ENCODE assay signal across 28 cellular contexts in the genomic region with DNA sequence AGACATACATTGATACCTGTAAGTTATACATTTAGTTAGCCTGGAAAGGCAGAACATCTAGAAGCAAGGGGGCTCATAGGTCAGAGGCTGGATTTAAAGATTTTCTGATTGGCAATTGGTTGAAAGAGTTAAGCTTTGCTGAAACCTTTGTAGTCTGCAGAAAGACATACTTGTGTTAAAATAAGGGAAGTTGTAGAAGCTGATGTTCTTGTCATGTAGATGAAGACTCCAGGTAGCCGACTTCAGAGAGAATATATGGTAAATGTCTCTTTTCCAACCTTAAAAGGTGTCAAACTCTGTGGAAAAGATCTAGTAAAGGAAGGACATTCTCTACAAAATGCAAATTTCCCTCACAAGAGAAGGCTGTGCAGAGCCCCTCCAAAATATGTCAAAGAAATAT.
"Had no signal": no experiment of that assay in that cellular context is flagged by ENCODE, and none has a peak within 500 bp of the region (broad histone marks: within the 10 kb centered on the region; RNA-seq: fewer than 3 reads in every experiment).

No MANE protein-coding gene starts in this region.

- H3K4me1 ChIP-seq: esophagus muscularis mucosa, foreskin keratinocyte, gastrocnemius medialis, heart left ventricle had no signal

- H3K4me3 Mint-ChIP-seq: activated CD8-positive, alpha-beta T cell treated with anti-CD3 and anti-CD28 coated beads for 36 hours; activated naive CD8-positive, alpha-beta T cell; activated T-cell treated with anti-CD3 and anti-CD28 coated beads, Interleukin-2, amount 50 U/mL, for 4 hours; activated T-helper 17 cell treated with anti-CD3 and anti-CD28 coated beads, Interleukin-2, amount 50 U/mL, for 72 hours; central memory CD8-positive, alpha-beta T cell; dendritic cell treated with granulocyte-macrophage colony-stimulating factor and Interleukin-4, amounts not matched to agents 40 ng/mL and 50 ng/mL, for 4 days; endodermal cell had no signal

- H3K27me3 ChIP-seq: brain microvascular endothelial cell, gastrocnemius medialis had no signal

- H3K9me3 Mint-ChIP-seq: activated CD8-positive, alpha-beta T cell treated with anti-CD3 and anti-CD28 coated beads for 36 hours; endodermal cell had no signal

- DNase-seq: activated CD4-positive, alpha-beta T cell treated with anti-CD3 and anti-CD28 coated beads for 48 hours; activated CD4-positive, alpha-beta T cell treated with anti-CD3 and anti-CD28 coated beads, Interleukin-2, amount 50 U/mL, for 1 hour; activated CD4-positive, alpha-beta T cell treated with anti-CD3 and anti-CD28 coated beads, Interleukin-2, amount 50 U/mL, for 48 hours; activated CD8-positive, alpha-beta memory T cell treated with anti-CD3 and anti-CD28 coated beads for 24 hours; activated CD8-positive, alpha-beta T cell treated with anti-CD3 and anti-CD28 coated beads for 36 hours; activated effector memory CD4-positive, alpha-beta T cell treated with Interleukin-2 at 50 U/mL for 16 hours; activated gamma-delta T cell treated with Interleukin-2 at 50 U/mL for 16 hours; activated naive CD4-positive, alpha-beta T cell treated with anti-CD3 and anti-CD28 coated beads, Interleukin-2, amount 50 U/mL, for 16 hours; activated naive CD4-positive, alpha-beta T cell treated with Interleukin-2 at 50 U/mL for 16 hours; activated T-cell treated with anti-CD3 and anti-CD28 coated beads, Interleukin-2, amount 50 U/mL, for 4 hours; amniotic stem cell; anterior cingulate cortex; brain microvascular endothelial cell; dorsolateral prefrontal cortex; effector memory CD4-positive, alpha-beta T cell; endodermal cell; erythroblast; foreskin keratinocyte; gastrocnemius medialis; glutamatergic neuron; heart left ventricle; T-helper 2 cell had no signal

- H3K36me3 Mint-ChIP-seq: activated naive CD8-positive, alpha-beta T cell had no signal

- H3K27me3 Mint-ChIP-seq: activated naive CD8-positive, alpha-beta T cell; dendritic cell treated with granulocyte-macrophage colony-stimulating factor and Interleukin-4, amounts not matched to agents 40 ng/mL and 50 ng/mL, for 4 days had no signal

- H3K27ac ChIP-seq: brain microvascular endothelial cell, coronary artery, dorsolateral prefrontal cortex, esophagus muscularis mucosa, foreskin keratinocyte, gastrocnemius medialis, heart left ventricle had no signal

- H3K27ac Mint-ChIP-seq: activated CD8-positive, alpha-beta T cell treated with anti-CD3 and anti-CD28 coated beads for 36 hours; activated naive CD8-positive, alpha-beta T cell; activated T-helper 17 cell treated with anti-CD3 and anti-CD28 coated beads, Interleukin-2, amount 50 U/mL, for 72 hours; dendritic cell treated with granulocyte-macrophage colony-stimulating factor and Interleukin-4, amounts not matched to agents 40 ng/mL and 50 ng/mL, for 4 days; endodermal cell had no signal

- H3K9me3 ChIP-seq: esophagus muscularis mucosa, gastrocnemius medialis, heart left ventricle had no signal

- H3K4me3 ChIP-seq: coronary artery, dorsolateral prefrontal cortex, esophagus muscularis mucosa, gastrocnemius medialis, heart left ventricle had no signal

- H3K36me3 ChIP-seq: brain microvascular endothelial cell, esophagus muscularis mucosa, gastrocnemius medialis, heart left ventricle had no signal

- ATAC-seq: activated CD8-positive, alpha-beta T cell treated with anti-CD3 and anti-CD28 coated beads for 36 hours; activated T-cell treated with anti-CD3 and anti-CD28 coated beads, Interleukin-2, amount 50 U/mL, for 4 hours; activated T-helper 17 cell treated with anti-CD3 and anti-CD28 coated beads, Interleukin-2, amount 50 U/mL, for 72 hours; foreskin keratinocyte; gastrocnemius medialis; heart left ventricle had no signal

- H3K4me1 Mint-ChIP-seq: activated T-helper 17 cell treated with anti-CD3 and anti-CD28 coated beads, Interleukin-2, amount 50 U/mL, for 72 hours; central memory CD8-positive, alpha-beta T cell had no signal
